11 cellular contexts compared by ENCODE assay signal in the genomic region with DNA sequence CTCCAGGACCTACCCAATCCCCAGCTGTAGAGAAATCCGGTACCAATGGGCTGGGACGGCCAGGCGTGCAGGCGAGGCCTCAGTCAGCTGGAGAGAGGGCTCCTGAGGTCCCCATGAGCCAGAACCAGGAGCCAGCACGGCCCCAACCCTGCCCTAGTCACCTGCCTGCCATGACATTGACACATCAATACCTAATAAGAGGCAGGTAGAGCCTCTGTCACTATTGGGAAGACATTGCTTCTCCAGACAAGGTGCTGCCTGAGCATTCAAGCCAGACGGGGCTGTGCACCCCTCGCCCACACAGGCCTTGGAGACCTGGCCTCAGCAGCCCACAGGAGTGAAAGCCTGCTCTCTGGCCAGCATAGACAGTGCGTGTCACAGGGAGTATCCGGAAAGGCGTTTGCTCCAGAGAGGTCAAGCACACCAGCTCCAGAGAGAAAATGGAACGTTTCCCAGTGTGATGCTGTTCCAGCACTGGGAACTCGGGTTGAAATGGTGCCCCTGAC. TPM values are rescaled to one million over a fixed set of nuclear protein-coding genes. Genes with fewer than 3 reads are reported as not detected.
DNase-seq lines count a peak whose midpoint lies in the region; ATAC-seq and TF ChIP-seq lines count a peak whose summit lies in the region.
"Had no signal": no experiment of that assay in that cellular context is flagged by ENCODE, and none has a peak within 500 bp of the region (broad histone marks: within the 10 kb centered on the region; RNA-seq: fewer than 3 reads in every experiment).

No MANE protein-coding gene starts in this region.

- H3K9me3 Mint-ChIP-seq in nephron, result no peaks in the 10 kb centered on the region
- no peaks in the 10 kb centered on the region for H3K9me3 Mint-ChIP-seq in osteocyte (ENCODE audit: unreplicated experiment)

- DNase-seq in activated effector memory CD4-positive, alpha-beta T cell treated with anti-CD3 and anti-CD28 coated beads, Interleukin-2, amount 50 U/mL, for 16 hours, result peak; percentile 41
- DNase-seq in activated effector memory CD4-positive, alpha-beta T cell treated with Interleukin-2 at 50 U/mL for 16 hours, result no peak
- DNase-seq in heart left ventricle (peak in 1 of 5 donors; percentile 57), upper lobe of right lung (peak; percentile 35), omental fat pad (ENCODE audit: low spot score) (no peak), osteocyte (ENCODE audit: extremely low spot score, unreplicated experiment) (no peak)
- DNase-seq: mesenchymal stem cell had no signal

- H3K4me1 ChIP-seq in heart left ventricle, result peaks cover 8 to 68% (median 46%) of the 10 kb centered on the region in 12 donors
- peaks cover 42% of the 10 kb centered on the region for H3K4me1 ChIP-seq in upper lobe of right lung

- intact Hi-C loops in heart left ventricle (cut with DNase I), result loop anchor here in 5 of 10 donors (5.0 to 10.0 kb wide), 5 partner anchors 133 to 243 kb away; no protein-coding TSS in a partner anchor
- intact Hi-C loops in upper lobe of right lung (cut with DNase I), result no loop called here

- peaks cover 51% of the 10 kb centered on the region for H3K4me1 Mint-ChIP-seq in nephron
- peaks cover 20% of the 10 kb centered on the region for H3K4me1 Mint-ChIP-seq in osteocyte (ENCODE audit: unreplicated experiment)

- H3K36me3 ChIP-seq in heart left ventricle, result peaks cover 0 to 44% (median 34%) of the 10 kb centered on the region in 9 donors
- H3K36me3 ChIP-seq in upper lobe of right lung, result peaks cover 24% of the 10 kb centered on the region

- peak in 3 of 4 donors; percentile 5 to 54 (median 22) for ATAC-seq in heart left ventricle
- ATAC-seq in upper lobe of right lung, result no peak
- ATAC-seq in SK-N-SH treated with all-trans-retinoic acid at 6 μM for 48 hours, result no peak
- ATAC-seq in omental fat pad (ENCODE audit: low FRiP score), result no peak
- ATAC-seq: activated CD4-positive, CD25-positive, alpha-beta regulatory T cell treated with anti-CD3 and anti-CD28 coated beads, Interleukin-2, amount 50 U/mL, for 24 hours had no signal

- TF ChIP-seq CTCF in heart left ventricle (IDR thresholded peaks at IDR 0.05), result no peak
- no peak for TF ChIP-seq CTCF in nephron (IDR thresholded peaks at IDR 0.05; ENCODE audit: unreplicated experiment in 3 of 3)
- TF ChIP-seq CTCF in upper lobe of right lung (IDR thresholded peaks at IDR 0.05), result no peak
- TF ChIP-seq CTCF in omental fat pad (IDR thresholded peaks at IDR 0.05), result no peak
- no peak for TF ChIP-seq CTCF in osteocyte (IDR thresholded peaks at IDR 0.05)

- H3K4me3 ChIP-seq in heart left ventricle (peak overlapping the region in 7 of 12 donors; percentile 10 to 95 (median 88)), upper lobe of right lung (peak overlapping the region; percentile 81)

- WGBS in heart left ventricle, 4 donors, result 48 to 67% (median 53%) methylated on average over 8 to 12 of the region's 12 CpGs

- TF ChIP-seq POLR2A in heart left ventricle (IDR thresholded peaks at IDR 0.05), result no peak

- H3K27ac Mint-ChIP-seq in nephron (peak overlapping the region in 1 of 3 experiments; percentile 63), osteocyte (ENCODE audit: unreplicated experiment) (no peak overlapping the region)

- H3K9me3 ChIP-seq in heart left ventricle (no peaks in the 10 kb centered on the region), upper lobe of right lung (no peaks in the 10 kb centered on the region)
- H3K9me3 ChIP-seq: SK-N-SH had no signal

- peaks cover 65% of the 10 kb centered on the region for H3K27me3 Mint-ChIP-seq in nephron (ENCODE audit: low read depth)
- peaks cover 16% of the 10 kb centered on the region for H3K27me3 Mint-ChIP-seq in osteocyte (ENCODE audit: unreplicated experiment)

- H3K27me3 ChIP-seq in heart left ventricle (peaks cover 0 to 58% (median 4%) of the 10 kb centered on the region in 9 donors), upper lobe of right lung (peaks cover 34% of the 10 kb centered on the region)

- peak overlapping the region; percentile 75 to 89 (median 87) for H3K4me3 Mint-ChIP-seq in nephron
- no peak overlapping the region for H3K4me3 Mint-ChIP-seq in osteocyte (ENCODE audit: unreplicated experiment)

- H3K27ac ChIP-seq in heart left ventricle (peak overlapping the region in 10 of 12 donors; percentile 39 to 90 (median 75)), upper lobe of right lung (peak overlapping the region; percentile 65)

- peaks cover 9% of the 10 kb centered on the region for H3K36me3 Mint-ChIP-seq in nephron (ENCODE audit: low read depth)
- peaks cover 8% of the 10 kb centered on the region for H3K36me3 Mint-ChIP-seq in osteocyte (ENCODE audit: unreplicated experiment)

TF ChIP-seq in SK-N-SH treated with all-trans-retinoic acid at 6 μM for 48 hours, 23 proteins besides CTCF, POLR2A, EP300 and RAD21:
- TF ChIP-seq ZFP30 (CRISPR knock-in tag; IDR thresholded peaks at IDR 0.05), result no peak
- TF ChIP-seq ZFP3 (CRISPR knock-in tag; IDR thresholded peaks at IDR 0.05), result no peak
- TF ChIP-seq, protein P1, sequence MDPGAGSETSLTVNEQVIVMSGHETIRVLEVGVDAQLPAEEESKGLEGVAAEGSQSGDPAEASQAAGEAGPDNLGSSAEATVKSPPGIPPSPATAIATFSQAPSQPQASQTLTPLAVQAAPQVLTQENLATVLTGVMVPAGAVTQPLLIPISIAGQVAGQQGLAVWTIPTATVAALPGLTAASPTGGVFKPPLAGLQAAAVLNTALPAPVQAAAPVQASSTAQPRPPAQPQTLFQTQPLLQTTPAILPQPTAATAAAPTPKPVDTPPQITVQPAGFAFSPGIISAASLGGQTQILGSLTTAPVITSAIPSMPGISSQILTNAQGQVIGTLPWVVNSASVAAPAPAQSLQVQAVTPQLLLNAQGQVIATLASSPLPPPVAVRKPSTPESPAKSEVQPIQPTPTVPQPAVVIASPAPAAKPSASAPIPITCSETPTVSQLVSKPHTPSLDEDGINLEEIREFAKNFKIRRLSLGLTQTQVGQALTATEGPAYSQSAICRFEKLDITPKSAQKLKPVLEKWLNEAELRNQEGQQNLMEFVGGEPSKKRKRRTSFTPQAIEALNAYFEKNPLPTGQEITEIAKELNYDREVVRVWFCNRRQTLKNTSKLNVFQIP (CRISPR knock-in tag; IDR thresholded peaks at IDR 0.05; ENCODE audit: borderline replicate concordance, low read depth), result no peak
- TF ChIP-seq ZC3H10 (CRISPR knock-in tag; IDR thresholded peaks at IDR 0.05), result no peak
- TF ChIP-seq, protein P2, sequence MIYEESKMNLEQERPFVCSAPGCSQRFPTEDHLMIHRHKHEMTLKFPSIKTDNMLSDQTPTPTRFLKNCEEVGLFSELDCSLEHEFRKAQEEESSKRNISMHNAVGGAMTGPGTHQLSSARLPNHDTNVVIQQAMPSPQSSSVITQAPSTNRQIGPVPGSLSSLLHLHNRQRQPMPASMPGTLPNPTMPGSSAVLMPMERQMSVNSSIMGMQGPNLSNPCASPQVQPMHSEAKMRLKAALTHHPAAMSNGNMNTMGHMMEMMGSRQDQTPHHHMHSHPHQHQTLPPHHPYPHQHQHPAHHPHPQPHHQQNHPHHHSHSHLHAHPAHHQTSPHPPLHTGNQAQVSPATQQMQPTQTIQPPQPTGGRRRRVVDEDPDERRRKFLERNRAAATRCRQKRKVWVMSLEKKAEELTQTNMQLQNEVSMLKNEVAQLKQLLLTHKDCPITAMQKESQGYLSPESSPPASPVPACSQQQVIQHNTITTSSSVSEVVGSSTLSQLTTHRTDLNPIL (CRISPR knock-in tag; IDR thresholded peaks at IDR 0.05; ENCODE audit: low read depth), result no peak
- no peak for TF ChIP-seq ZNF8 (CRISPR knock-in tag; IDR thresholded peaks at IDR 0.05)
- TF ChIP-seq TOX (CRISPR knock-in tag; IDR thresholded peaks at IDR 0.05; ENCODE audit: borderline replicate concordance), result no peak
- TF ChIP-seq ARNTL (CRISPR knock-in tag; IDR thresholded peaks at IDR 0.05; ENCODE audit: borderline replicate concordance, low read depth), result no peak
- TF ChIP-seq BACH2 (CRISPR knock-in tag; IDR thresholded peaks at IDR 0.05; ENCODE audit: borderline replicate concordance), result no peak
- TF ChIP-seq TCF4 (CRISPR knock-in tag; IDR thresholded peaks at IDR 0.05; ENCODE audit: borderline replicate concordance), result no peak
TF ChIP-seq in SK-N-SH treated with all-trans-retinoic acid at 6 μM for 48 hours: peak in this region for 0.

RNA-seq across cellular contexts. Expression of gene DLL1, which starts 3.5 kb away (rescaled TPM):
- total RNA-seq in heart left ventricle (10 to 100 TPM in 1 of 9 donors, 1 to 10 TPM in 8; 5.5 to 10.7 (median 8.0) TPM), upper lobe of right lung (14.6 TPM), omental fat pad (10 to 100 TPM in 3 of 4 donors, 1 to 10 TPM in 1; 7.3 to 16.6 (median 12.4) TPM), osteocyte (1.6 and 2.6 TPM in 2 replicates)
- polyA plus RNA-seq in heart left ventricle, result 10 to 100 TPM in 1 of 2 donors, 1 to 10 TPM in 1; 2.6 to 10.0 TPM

RNA-seq across cellular contexts. Expression of gene FAM120B, which starts 19.1 kb away (rescaled TPM):
- total RNA-seq in heart left ventricle, result 10 to 100 TPM; 12.1 to 29.4 (median 19.9) TPM
- 1 to 10 TPM; 6.6 to 7.3 TPM for polyA plus RNA-seq in heart left ventricle
- 26.1 TPM for total RNA-seq in upper lobe of right lung
- 10 to 100 TPM; 16.8 to 35.0 (median 22.2) TPM for total RNA-seq in omental fat pad
- total RNA-seq in osteocyte, result 34.0 and 36.9 TPM in 2 replicates

Comparison
In these comparisons a context has a peak if more than half of its experiments do, and no peak if none do; other contexts are left out.
1. DNase-seq: peak in activated effector memory CD4-positive, alpha-beta T cell treated with anti-CD3 and anti-CD28 coated beads, Interleukin-2, amount 50 U/mL, for 16 hours (single experiment) and upper lobe of right lung (single experiment); none in activated effector memory CD4-positive, alpha-beta T cell treated with Interleukin-2 at 50 U/mL for 16 hours (single experiment), omental fat pad (single experiment) and osteocyte (single experiment).
2. ATAC-seq: peak in heart left ventricle (3 of 4); none in upper lobe of right lung (single experiment), SK-N-SH treated with all-trans-retinoic acid at 6 μM for 48 hours (single experiment) and omental fat pad (single experiment).